15 cellular contexts compared by ENCODE assay signal in the genomic region with DNA sequence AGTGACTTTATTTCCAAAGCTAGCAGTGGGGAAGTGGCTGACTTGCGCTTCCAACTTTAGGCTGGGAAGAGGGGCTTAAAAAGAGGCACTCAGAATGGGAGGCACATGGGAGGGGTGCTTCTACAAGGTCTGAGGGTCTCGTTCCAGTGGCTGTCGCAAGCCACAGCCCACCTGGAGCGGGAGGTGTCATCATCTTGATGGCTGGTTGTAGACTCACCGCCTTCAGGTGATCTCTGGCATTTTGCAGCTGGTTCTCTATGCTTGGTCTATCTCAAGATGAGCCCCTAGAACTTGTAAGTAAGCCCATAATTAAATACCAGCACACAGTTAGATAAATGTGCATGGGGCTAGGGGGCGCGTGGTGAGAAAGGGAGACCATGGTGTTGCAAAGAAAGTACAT. TPM values are rescaled to one million over a fixed set of nuclear protein-coding genes. Genes with fewer than 3 reads are reported as not detected.
A peak's percentile ranks its signal among the peaks of the same experiment; 100 is the strongest.
DNase-seq lines count a peak whose midpoint lies in the region; ATAC-seq and TF ChIP-seq lines count a peak whose summit lies in the region.
"Had no signal": no experiment of that assay in that cellular context is flagged by ENCODE, and none has a peak within 500 bp of the region (broad histone marks: within the 10 kb centered on the region; RNA-seq: fewer than 3 reads in every experiment).

No MANE protein-coding gene starts in this region.

- H3K9me3 ChIP-seq in right atrium auricular region (no peaks in the 10 kb centered on the region), heart right ventricle (peaks cover 0 to 11% (median 0%) of the 10 kb centered on the region in 11 donors), neuronal stem cell (replicated peaks in 1 of 2; ENCODE audit: control insufficient read depth in 2 of 2, insufficient read depth in 1 of 2, low read depth in 1 of 2, low read length in 2 of 2) (peaks cover 2% of the 10 kb centered on the region in 2 donors), tibial nerve (peaks cover 0 to 7% (median 0%) of the 10 kb centered on the region in 4 donors)
- H3K9me3 ChIP-seq: HAP-1 had no signal

- TF ChIP-seq POLR2A in tibial nerve (IDR thresholded peaks at IDR 0.05): no peak

- no peaks in the 10 kb centered on the region for H3K79me1 ChIP-seq in neuronal stem cell (ENCODE audit: low read depth, low read length)

- no peak overlapping the region for H4K91ac ChIP-seq in neuronal stem cell (ENCODE audit: low read depth, low read length, poor library complexity)

- no peaks in the 10 kb centered on the region for H3K36me3 Mint-ChIP-seq in stimulated activated effector memory CD8-positive, alpha-beta T cell treated with anti-CD3 and anti-CD28 coated beads, Interleukin-12 subunit alpha, Interleukin-12 subunit beta, amount 100 ng/mL, for 72 hours

- no peak overlapping the region for H2BK15ac ChIP-seq in neuronal stem cell (ENCODE audit: low read length)

- WGBS in heart right ventricle, 2 donors: 92 to 94% methylated on average over 7 of the region's 7 CpGs
- no CpG with 5 or more reads among the region's 7 CpGs for WGBS in neuronal stem cell (ENCODE audit: extremely low coverage in 2 of 2, insufficient read length in 2 of 2, insufficient replicate concordance in 1 of 2), 2 donors
- 90 to 92% methylated on average over 7 of the region's 7 CpGs for WGBS in tibial nerve, 2 donors

- intact Hi-C loops in heart right ventricle (cut with DNase I): no loop called here

- H2BK120ac ChIP-seq in neuronal stem cell (ENCODE audit: low read depth, low read length): no peak overlapping the region

- H3K4me2 ChIP-seq in neuronal stem cell (ENCODE audit: insufficient read depth, low read length, poor library complexity, severe bottlenecking): no peak overlapping the region

- ATAC-seq in heart right ventricle: no peak
- ATAC-seq in stimulated activated effector memory CD8-positive, alpha-beta T cell treated with anti-CD3 and anti-CD28 coated beads, Interleukin-12 subunit alpha, Interleukin-12 subunit beta, amount 100 ng/mL, for 72 hours: no peak

- no peak overlapping the region for H3K9ac ChIP-seq in neuronal stem cell (ENCODE audit: low read depth, low read length, poor library complexity)

- H2BK12ac ChIP-seq in neuronal stem cell (ENCODE audit: low read length): no peak overlapping the region

- H3K4me1 ChIP-seq in right atrium auricular region: no peaks in the 10 kb centered on the region
- no peaks in the 10 kb centered on the region for H3K4me1 ChIP-seq in heart right ventricle
- H3K4me1 ChIP-seq in neuronal stem cell (ENCODE audit: control insufficient read depth in 2 of 2, insufficient read depth in 1 of 2, low read depth in 1 of 2, low read length in 2 of 2): peaks cover 0 to 2% of the 10 kb centered on the region in 2 donors
- H3K4me1 ChIP-seq in tibial nerve: no peaks in the 10 kb centered on the region
- H3K4me1 ChIP-seq: HAP-1 had no signal

- no peaks in the 10 kb centered on the region for H3K27me3 ChIP-seq in right atrium auricular region
- no peaks in the 10 kb centered on the region for H3K27me3 ChIP-seq in heart right ventricle
- no peaks in the 10 kb centered on the region for H3K27me3 ChIP-seq in neuronal stem cell (ENCODE audit: control insufficient read depth in 3 of 3, insufficient read depth in 3 of 3, low read depth in 1 of 3, low read length in 3 of 3)
- H3K27me3 ChIP-seq in tibial nerve: no peaks in the 10 kb centered on the region

- no peak overlapping the region for H3K27ac ChIP-seq in right atrium auricular region
- H3K27ac ChIP-seq in heart right ventricle: no peak overlapping the region
- no peak overlapping the region for H3K27ac ChIP-seq in neuronal stem cell (replicated peaks; ENCODE audit: low read length)
- no peak overlapping the region for H3K27ac ChIP-seq in tibial nerve

- H3K23ac ChIP-seq in neuronal stem cell (ENCODE audit: low read depth, low read length, poor library complexity): no peak overlapping the region

- peak overlapping the region; percentile 4 for H3K27ac Mint-ChIP-seq in stimulated activated effector memory CD8-positive, alpha-beta T cell treated with anti-CD3 and anti-CD28 coated beads, Interleukin-12 subunit alpha, Interleukin-12 subunit beta, amount 100 ng/mL, for 72 hours
- H3K27ac Mint-ChIP-seq: B cell had no signal

- H3K9me3 Mint-ChIP-seq in stimulated activated effector memory CD8-positive, alpha-beta T cell treated with anti-CD3 and anti-CD28 coated beads, Interleukin-12 subunit alpha, Interleukin-12 subunit beta, amount 100 ng/mL, for 72 hours: no peaks in the 10 kb centered on the region

- no peak overlapping the region for H3K4me3 Mint-ChIP-seq in stimulated activated effector memory CD8-positive, alpha-beta T cell treated with anti-CD3 and anti-CD28 coated beads, Interleukin-12 subunit alpha, Interleukin-12 subunit beta, amount 100 ng/mL, for 72 hours
- H3K4me3 Mint-ChIP-seq: B cell; CD4-positive, alpha-beta memory T cell had no signal

- TF ChIP-seq EP300 in tibial nerve (IDR thresholded peaks at IDR 0.05): no peak

- no peak overlapping the region for H4K8ac ChIP-seq in neuronal stem cell (ENCODE audit: low read depth, low read length)

- TF ChIP-seq CTCF in right atrium auricular region (IDR thresholded peaks at IDR 0.05) (no peak), heart right ventricle (IDR thresholded peaks at IDR 0.05) (no peak), tibial nerve (IDR thresholded peaks at IDR 0.05) (no peak)

- H2AFZ ChIP-seq in neuronal stem cell (ENCODE audit: low read length): no peak overlapping the region

- peak; percentile 42 for DNase-seq in right atrium auricular region (ENCODE audit: low spot score)
- no peak for DNase-seq in heart right ventricle
- peak; percentile 4 for DNase-seq in iPS-NIHi7 (ENCODE audit: extremely low spot score)
- DNase-seq in stimulated activated effector memory CD8-positive, alpha-beta T cell treated with anti-CD3 and anti-CD28 coated beads, Interleukin-12 subunit alpha, Interleukin-12 subunit beta, amount 100 ng/mL, for 72 hours (ENCODE audit: low spot score in 2 of 2): peak in 1 of 2 donors; percentile 12
- DNase-seq in neuronal stem cell (ENCODE audit: low spot score): no peak
- DNase-seq in tibial nerve (ENCODE audit: low spot score in 2 of 2): no peak
- DNase-seq in GF-D8 (lab: John Stamatoyannopoulos, UW): no peak
- DNase-seq: C1 segment of cervical spinal cord; CD4-positive, alpha-beta memory T cell; DMS153; DMS79 treated with DMSO at 0.1 percent for 48 hours; EL; GOT3 had no signal

- H3K36me3 ChIP-seq in right atrium auricular region (no peaks in the 10 kb centered on the region), heart right ventricle (no peaks in the 10 kb centered on the region), neuronal stem cell (replicated peaks in 1 of 2; ENCODE audit: control insufficient read depth in 2 of 2, insufficient read depth in 2 of 2, low read length in 2 of 2) (no peaks in the 10 kb centered on the region), tibial nerve (peaks cover 0 to 19% (median 0%) of the 10 kb centered on the region in 3 donors)
- H3K36me3 ChIP-seq: HAP-1 had no signal

- H2BK5ac ChIP-seq in neuronal stem cell (ENCODE audit: low read length): no peak overlapping the region

- H2AK5ac ChIP-seq in neuronal stem cell (ENCODE audit: low read depth, low read length): no peak overlapping the region

- no peak overlapping the region for H3K4me3 ChIP-seq in right atrium auricular region
- H3K4me3 ChIP-seq in heart right ventricle: no peak overlapping the region
- H3K4me3 ChIP-seq in neuronal stem cell (ENCODE audit: low read length in 2 of 2): no peak overlapping the region
- no peak overlapping the region for H3K4me3 ChIP-seq in tibial nerve
- H3K4me3 ChIP-seq: HAP-1 had no signal

- H3K4me1 Mint-ChIP-seq in stimulated activated effector memory CD8-positive, alpha-beta T cell treated with anti-CD3 and anti-CD28 coated beads, Interleukin-12 subunit alpha, Interleukin-12 subunit beta, amount 100 ng/mL, for 72 hours: no peaks in the 10 kb centered on the region
- H3K4me1 Mint-ChIP-seq: B cell; CD4-positive, alpha-beta memory T cell had no signal

- H3K18ac ChIP-seq in neuronal stem cell (ENCODE audit: low read length): no peak overlapping the region

- H3K4ac ChIP-seq in neuronal stem cell (ENCODE audit: low read length): no peak overlapping the region

- no peak overlapping the region for H3K14ac ChIP-seq in neuronal stem cell (ENCODE audit: low read length)

RNA-seq across cellular contexts. Expression of gene TEX29, which starts 9.2 kb away (rescaled TPM):
- total RNA-seq in right atrium auricular region (not detected), heart right ventricle (under 1 TPM in 4 of 10 donors, not detected in 6; 0.37 to 0.57 (median 0.42) TPM), tibial nerve (1 to 10 TPM in 1 of 4 donors, not detected in 3; 2.4 TPM)
- 1 to 10 TPM in 1 of 2 donors, under 1 TPM in 1; 0.22 to 1.1 TPM for polyA plus RNA-seq in heart right ventricle
- 0.17 TPM for polyA plus RNA-seq in neuronal stem cell (2013, experiment 1 of 2)
- polyA plus RNA-seq in neuronal stem cell (2013, experiment 2 of 2): 0.26 TPM

Comparison
In these comparisons a context has a peak if more than half of its experiments do, and no peak if none do; other contexts are left out.
1. DNase-seq: peak in right atrium auricular region (single experiment) and iPS-NIHi7 (single experiment); none in heart right ventricle (0 of 2), neuronal stem cell (single experiment), tibial nerve (0 of 2) and GF-D8 (single experiment).